13 cellular contexts compared by ENCODE assay signal in the genomic region with DNA sequence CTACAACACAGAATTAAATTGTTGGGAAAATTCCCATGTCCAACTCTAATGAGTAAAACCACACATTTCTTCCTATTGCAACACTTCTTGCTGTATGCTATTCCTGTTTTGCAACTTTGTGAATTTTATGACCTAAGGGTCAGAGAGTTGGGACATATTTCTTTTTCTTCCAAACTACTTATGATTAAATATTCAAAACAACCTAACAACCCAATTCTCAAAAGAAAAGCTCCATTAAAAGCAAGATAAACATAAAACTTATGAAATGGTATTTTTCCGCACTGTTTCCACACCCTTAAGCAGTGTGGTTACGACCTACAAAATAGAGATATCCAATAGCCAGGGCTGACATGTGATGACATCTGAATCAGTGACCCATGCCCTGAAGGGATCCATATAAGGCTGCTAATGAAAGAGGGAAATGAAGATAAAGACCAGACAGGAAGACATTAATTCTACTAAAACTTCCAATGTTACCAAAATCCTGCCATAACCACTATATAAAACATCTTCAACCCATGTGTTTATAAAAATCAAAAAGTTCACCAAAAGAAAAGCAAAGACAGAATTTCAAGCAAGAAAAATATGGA. TPM values are rescaled to one million over a fixed set of nuclear protein-coding genes. Genes with fewer than 3 reads are reported as not detected.
DNase-seq lines count a peak whose midpoint lies in the region; ATAC-seq, FAIRE-seq and TF ChIP-seq lines count a peak whose summit lies in the region.
"Had no signal": no experiment of that assay in that cellular context is flagged by ENCODE, and none has a peak within 500 bp of the region (broad histone marks: within the 10 kb centered on the region; RNA-seq: fewer than 3 reads in every experiment).

No MANE protein-coding gene starts in this region.

- CTCF ChIA-PET in HEK293T (lab: Yijun Ruan, JAX): no interaction called here

- H3K4me2 ChIP-seq in H9 (ENCODE audit: insufficient read depth, insufficient read length, low read length): no peak overlapping the region

- no peak overlapping the region for H2BK15ac ChIP-seq in H9 (ENCODE audit: low read depth, low read length)

- H3K36me3 ChIP-seq in heart left ventricle (no peaks in the 10 kb centered on the region), small intestine (ENCODE audit: control insufficient read depth in 2 of 2, insufficient read depth in 2 of 2, low read length in 2 of 2) (no peaks in the 10 kb centered on the region), brain microvascular endothelial cell (replicated peaks) (no peaks in the 10 kb centered on the region)

- no peak overlapping the region for H2BK5ac ChIP-seq in H9 (ENCODE audit: insufficient read length, low read length)

- no peak overlapping the region for H3K14ac ChIP-seq in H9 (ENCODE audit: insufficient read depth, low read length)

- no peaks in the 10 kb centered on the region for H3K23me2 ChIP-seq in H9 (ENCODE audit: insufficient read length, low read depth, low read length, poor library complexity, severe bottlenecking)

- H3K4me1 ChIP-seq in heart left ventricle (peaks cover 0 to 74% (median 0%) of the 10 kb centered on the region in 12 donors), small intestine (ENCODE audit: control insufficient read depth in 2 of 2, insufficient read depth in 1 of 2, low read depth in 1 of 2, low read length in 1 of 2) (no peaks in the 10 kb centered on the region), H9 (ENCODE audit: insufficient read depth, low read length) (no peaks in the 10 kb centered on the region)

- DNase-seq in HEK293T (ENCODE audit: extremely low spot score) (peak; percentile 4), SKM-1 (lab: John Stamatoyannopoulos, UW; ENCODE audit: unreplicated experiment) (peak; percentile 79), heart left ventricle (no peak), small intestine (peak; percentile 15), cerebellum (ENCODE audit: low spot score) (no peak), brain microvascular endothelial cell (no peak), H9 (no peak)
- DNase-seq: activated CD4-positive, CD25-positive, alpha-beta regulatory T cell; activated naive CD8-positive, alpha-beta T cell treated with anti-CD3 and anti-CD28 coated beads for 36 hours; DND-41; natural killer cell had no signal

- H2AFZ ChIP-seq in H9 (ENCODE audit: low read length): no peak overlapping the region

- H2AK5ac ChIP-seq in H9 (ENCODE audit: insufficient read length, low read length): no peak overlapping the region

- no peak overlapping the region for H3K18ac ChIP-seq in H9 (ENCODE audit: insufficient read length, low read depth, low read length)

- no peaks in the 10 kb centered on the region for H3K79me2 ChIP-seq in H9 (ENCODE audit: insufficient read depth, low read length)

- H4K91ac ChIP-seq in H9 (ENCODE audit: insufficient read length, low read depth, low read length): no peak overlapping the region

- no peak overlapping the region for H3K4me3 Mint-ChIP-seq in H9
- H3K4me3 Mint-ChIP-seq: activated naive CD8-positive, alpha-beta T cell treated with anti-CD3 and anti-CD28 coated beads for 36 hours; natural killer cell had no signal

- no peak for TF ChIP-seq POLR2A in heart left ventricle (IDR thresholded peaks at IDR 0.05)

- H3T11ph ChIP-seq in H9 (ENCODE audit: low read length): no peak overlapping the region

- intact Hi-C loops in heart left ventricle (cut with DNase I): no loop called here

- no peak overlapping the region for H4K8ac ChIP-seq in H9 (replicated peaks; ENCODE audit: insufficient read length, low read depth, low read length)

- no peak overlapping the region for H2BK12ac ChIP-seq in H9 (ENCODE audit: insufficient read length, low read depth, low read length)

- H3K4me3 ChIP-seq in heart left ventricle (no peak overlapping the region), small intestine (ENCODE audit: low read depth in 1 of 2, low read length in 2 of 2) (no peak overlapping the region), brain microvascular endothelial cell (ENCODE audit: low read depth, low read length) (no peak overlapping the region)

- no peaks in the 10 kb centered on the region for H4K20me1 ChIP-seq in H9 (ENCODE audit: control insufficient read depth, insufficient read depth, insufficient read length)

- H3K27me3 ChIP-seq in heart left ventricle (no peaks in the 10 kb centered on the region), small intestine (ENCODE audit: control insufficient read depth in 2 of 2, insufficient read depth in 2 of 2, low read length in 2 of 2) (no peaks in the 10 kb centered on the region), brain microvascular endothelial cell (replicated peaks) (no peaks in the 10 kb centered on the region), H9 (ENCODE audit: insufficient read depth, low read length) (no peaks in the 10 kb centered on the region)

- no peak overlapping the region for H3K23ac ChIP-seq in H9 (ENCODE audit: insufficient read length, low read depth, low read length)

- in situ Hi-C loops in brain microvascular endothelial cell (cut with HindIII; ENCODE audit: low pct_ligation_motif_present, low sequenced_read_pairs): no loop called here

- H3K9me3 ChIP-seq in heart left ventricle: peaks cover 0 to 14% (median 0%) of the 10 kb centered on the region in 12 donors
- no peaks in the 10 kb centered on the region for H3K9me3 ChIP-seq in small intestine (ENCODE audit: control insufficient read depth, low read depth)
- H3K9me3 ChIP-seq in H9 (ENCODE audit: control insufficient read depth, low read depth, low read length): no peaks in the 10 kb centered on the region

- H3K36me3 Mint-ChIP-seq in H9 (ENCODE audit: insufficient read depth in 1 of 3, low read depth in 3 of 3): no peaks in the 10 kb centered on the region
- H3K36me3 Mint-ChIP-seq: natural killer cell had no signal

- TF ChIP-seq CTCF in heart left ventricle (IDR thresholded peaks at IDR 0.05): no peak
- no peak for TF ChIP-seq CTCF in brain microvascular endothelial cell (IDR thresholded peaks at IDR 0.05; ENCODE audit: low read depth, low read length, missing control alignments)
- no peak for TF ChIP-seq CTCF in H9 (conservative IDR thresholded peaks at IDR 0.05)

- peaks cover 0 to 4% of the 10 kb centered on the region in 2 experiments; a peak in 1 of 5 replicates for H3K9me3 Mint-ChIP-seq in H9

- no peak for FAIRE-seq in small intestine (lab: Jason Lieb, UNC)
- FAIRE-seq: frontal cortex had no signal

- no peaks in the 10 kb centered on the region for H3K27me3 Mint-ChIP-seq in H9 (ENCODE audit: low read depth)
- H3K27me3 Mint-ChIP-seq: activated naive CD8-positive, alpha-beta T cell treated with anti-CD3 and anti-CD28 coated beads for 36 hours had no signal

- no peak overlapping the region for H2BK120ac ChIP-seq in H9 (ENCODE audit: low read depth, low read length, poor library complexity, severe bottlenecking)

- no peak overlapping the region for H3K4ac ChIP-seq in H9 (ENCODE audit: low read depth, low read length)

- no peak overlapping the region for H2BK20ac ChIP-seq in H9 (ENCODE audit: low read depth, low read length, poor library complexity, severe bottlenecking)

- no peak overlapping the region for H3K27ac Mint-ChIP-seq in H9
- H3K27ac Mint-ChIP-seq: activated naive CD8-positive, alpha-beta T cell treated with anti-CD3 and anti-CD28 coated beads for 36 hours; natural killer cell had no signal

- peak overlapping the region in 4 of 12 donors; percentile 13 to 89 (median 22) for H3K27ac ChIP-seq in heart left ventricle
- H3K27ac ChIP-seq in small intestine (ENCODE audit: low read depth in 1 of 2, low read length in 1 of 2): peak overlapping the region in 1 of 2 donors; percentile 58
- no peak overlapping the region for H3K27ac ChIP-seq in brain microvascular endothelial cell
- no peak overlapping the region for H3K27ac ChIP-seq in H9 (ENCODE audit: insufficient read length, low read depth, low read length)

- peak in 3 of 4 donors; percentile 45 to 73 (median 73) for ATAC-seq in heart left ventricle
- ATAC-seq in GM19455 (IDR thresholded peaks at IDR 0.05; ENCODE audit: unreplicated experiment): no peak
- ATAC-seq: natural killer cell had no signal

- 76 to 88% (median 85%) methylated on average over 2 of the region's 2 CpGs for WGBS in heart left ventricle, 4 donors
- WGBS in small intestine, 3 donors: 74 to 92% (median 82%) methylated on average over 2 of the region's 2 CpGs
- no CpG with 5 or more reads among the region's 2 CpGs for WGBS in H9 (ENCODE audit: extremely low coverage, insufficient read length, low lambda C conversion rate)

- no peaks in the 10 kb centered on the region for H3K79me1 ChIP-seq in H9 (ENCODE audit: insufficient read depth, low read depth, low read length, poor library complexity, severe bottlenecking)

- H3K9ac ChIP-seq in H9 (ENCODE audit: extremely low read depth, insufficient read length, low read length): no peak overlapping the region

- no peaks in the 10 kb centered on the region for H3K4me1 Mint-ChIP-seq in H9
- H3K4me1 Mint-ChIP-seq: activated naive CD8-positive, alpha-beta T cell treated with anti-CD3 and anti-CD28 coated beads for 36 hours; natural killer cell had no signal

- no peak overlapping the region for H4K5ac ChIP-seq in H9 (ENCODE audit: insufficient read length, low read depth, low read length)

- POLR2A ChIA-PET in HEK293T (lab: Yijun Ruan, JAX): no interaction called here

- H3K56ac ChIP-seq in H9 (ENCODE audit: insufficient read length, low read depth, low read length): no peak overlapping the region

TF ChIP-seq in HEK293T, 16 proteins besides CTCF, POLR2A, EP300 and RAD21:
- TF ChIP-seq, protein P1, sequence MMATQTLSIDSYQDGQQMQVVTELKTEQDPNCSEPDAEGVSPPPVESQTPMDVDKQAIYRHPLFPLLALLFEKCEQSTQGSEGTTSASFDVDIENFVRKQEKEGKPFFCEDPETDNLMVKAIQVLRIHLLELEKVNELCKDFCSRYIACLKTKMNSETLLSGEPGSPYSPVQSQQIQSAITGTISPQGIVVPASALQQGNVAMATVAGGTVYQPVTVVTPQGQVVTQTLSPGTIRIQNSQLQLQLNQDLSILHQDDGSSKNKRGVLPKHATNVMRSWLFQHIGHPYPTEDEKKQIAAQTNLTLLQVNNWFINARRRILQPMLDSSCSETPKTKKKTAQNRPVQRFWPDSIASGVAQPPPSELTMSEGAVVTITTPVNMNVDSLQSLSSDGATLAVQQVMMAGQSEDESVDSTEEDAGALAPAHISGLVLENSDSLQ (IDR thresholded peaks at IDR 0.05): peak; percentile 64
- TF ChIP-seq LEF1 (IDR thresholded peaks at IDR 0.05; ENCODE audit: borderline replicate concordance): no peak

RNA-seq across cellular contexts. Expression of gene DMXL2, which starts 45.6 kb away (rescaled TPM):
- total RNA-seq in heart left ventricle (10 to 100 TPM in 2 of 9 donors, 1 to 10 TPM in 7; 4.5 to 33.5 (median 8.1) TPM), cerebellum (158 TPM), H9 (2021) (13.1 and 13.9 TPM in 2 replicates)
- polyA plus RNA-seq in heart left ventricle (1 to 10 TPM; 5.2 to 5.9 TPM), small intestine (10 to 100 TPM; 24.5 to 46.7 (median 38.4) TPM)

Comparison
In these comparisons a context has a peak if more than half of its experiments do, and no peak if none do; other contexts are left out.
1. DNase-seq: peak in HEK293T (single experiment), SKM-1 (single experiment) and small intestine (single experiment); none in heart left ventricle (0 of 5), cerebellum (single experiment), brain microvascular endothelial cell (single experiment) and H9 (single experiment).